Comparison of ENCODE assay signal across 1 cellular context in genomic region chr17:61416540-61417363, GRCh38.
TF ChIP-seq lines count a peak whose summit lies in the region.

No MANE protein-coding gene starts in this region.

TF ChIP-seq in HepG2, 621 proteins besides CTCF, POLR2A, EP300 and RAD21 (continued from another document and continues in another):
- no peak; the same call in 1 of the 2 replicates for TF ChIP-seq ZSCAN21 (CRISPR knock-in tag; IDR thresholded peaks at IDR 0.05; ENCODE audit: borderline replicate concordance)
- TF ChIP-seq BATF2 (CRISPR knock-in tag; IDR thresholded peaks at IDR 0.05): no peak
- peak; percentile 69 for TF ChIP-seq ZNF350 (CRISPR knock-in tag; IDR thresholded peaks at IDR 0.05; ENCODE audit: borderline replicate concordance, low read depth)
- TF ChIP-seq CHCHD3 (CRISPR knock-in tag; IDR thresholded peaks at IDR 0.05): no peak
- no peak for TF ChIP-seq SIN3B (IDR thresholded peaks at IDR 0.05; ENCODE audit: low read length)
- no peak for TF ChIP-seq SRY (CRISPR knock-in tag; IDR thresholded peaks at IDR 0.05)
- TF ChIP-seq BRF2 (CRISPR knock-in tag; IDR thresholded peaks at IDR 0.05): no peak
- TF ChIP-seq ZNF678 (CRISPR knock-in tag; IDR thresholded peaks at IDR 0.05): no peak
- peak; percentile 90 for TF ChIP-seq SMC3 (IDR thresholded peaks at IDR 0.05; ENCODE audit: low read length)
- no peak; the same call in 1 of the 2 replicates for TF ChIP-seq ZSCAN31 (CRISPR knock-in tag; IDR thresholded peaks at IDR 0.05; ENCODE audit: low read depth)
- TF ChIP-seq GABPB1 (CRISPR knock-in tag; IDR thresholded peaks at IDR 0.05): peak; percentile 65
- TF ChIP-seq ZNF34 (CRISPR knock-in tag; IDR thresholded peaks at IDR 0.05; ENCODE audit: borderline replicate concordance): no peak
- TF ChIP-seq ZKSCAN1 (IDR thresholded peaks at IDR 0.05; ENCODE audit: low read length): no peak
- no peak for TF ChIP-seq SNAPC2 (CRISPR knock-in tag; IDR thresholded peaks at IDR 0.05)
- no peak; the same call in 1 of the 2 replicates for TF ChIP-seq ZNF691 (CRISPR knock-in tag; IDR thresholded peaks at IDR 0.05; ENCODE audit: borderline replicate concordance, low read depth)
- peak; percentile 23; the same call in 1 of the 2 replicates for TF ChIP-seq MIXL1 (CRISPR knock-in tag; IDR thresholded peaks at IDR 0.05)
- no peak for TF ChIP-seq NR3C1 (CRISPR knock-in tag; IDR thresholded peaks at IDR 0.05)
- TF ChIP-seq ZNF670 (CRISPR knock-in tag; IDR thresholded peaks at IDR 0.05; ENCODE audit: borderline replicate concordance): no peak
- no peak for TF ChIP-seq NFE2L1 (CRISPR knock-in tag; IDR thresholded peaks at IDR 0.05; ENCODE audit: borderline replicate concordance)
- TF ChIP-seq ZFP91 (CRISPR knock-in tag; IDR thresholded peaks at IDR 0.05; ENCODE audit: borderline replicate concordance): peak; percentile 67
- no peak for TF ChIP-seq TMF1 (CRISPR knock-in tag; IDR thresholded peaks at IDR 0.05; ENCODE audit: low read depth)
- TF ChIP-seq NCOA1 (CRISPR knock-in tag; IDR thresholded peaks at IDR 0.05): no peak
- no peak for TF ChIP-seq JUNB (CRISPR knock-in tag; IDR thresholded peaks at IDR 0.05; ENCODE audit: borderline replicate concordance)
- TF ChIP-seq CENPT (CRISPR knock-in tag; IDR thresholded peaks at IDR 0.05; ENCODE audit: low read depth): no peak
- TF ChIP-seq TERF1 (CRISPR knock-in tag; IDR thresholded peaks at IDR 0.05): no peak
- no peak for TF ChIP-seq JUND (CRISPR knock-in tag; IDR thresholded peaks at IDR 0.05)
- no peak for TF ChIP-seq SNAPC4 (CRISPR knock-in tag; IDR thresholded peaks at IDR 0.05)
- peak; percentile 28; the same call in 1 of the 2 replicates for TF ChIP-seq ZNF567 (CRISPR knock-in tag; IDR thresholded peaks at IDR 0.05; ENCODE audit: borderline replicate concordance)
- TF ChIP-seq SMAD9 (CRISPR knock-in tag; IDR thresholded peaks at IDR 0.05): no peak
- peak; percentile 46; the same call in 1 of the 2 replicates for TF ChIP-seq ZNF724P (CRISPR knock-in tag; IDR thresholded peaks at IDR 0.05; ENCODE audit: borderline replicate concordance)
- no peak for TF ChIP-seq ISX (CRISPR knock-in tag; conservative IDR thresholded peaks at IDR 0.05)
- TF ChIP-seq ADNP (CRISPR knock-in tag; IDR thresholded peaks at IDR 0.05): peak; percentile 57; the same call in 1 of the 2 replicates
- no peak for TF ChIP-seq ZXDC (CRISPR knock-in tag; IDR thresholded peaks at IDR 0.05)
- TF ChIP-seq ZNF883 (CRISPR knock-in tag; IDR thresholded peaks at IDR 0.05; ENCODE audit: not compliant biosample characterization): no peak
- TF ChIP-seq ZNF432 (CRISPR knock-in tag; IDR thresholded peaks at IDR 0.05; ENCODE audit: borderline replicate concordance): no peak
- 0 out of 2 replicates have a peak, but pooled peaks have one; percentile 23 for TF ChIP-seq YEATS2 (CRISPR knock-in tag; IDR thresholded peaks at IDR 0.05; ENCODE audit: borderline replicate concordance)
- no peak for TF ChIP-seq POLR2G (IDR thresholded peaks at IDR 0.05; ENCODE audit: low read depth, low read length)
- 0 out of 2 replicates have a peak, but pooled peaks have one; percentile 34 for TF ChIP-seq ZNF792 (CRISPR knock-in tag; IDR thresholded peaks at IDR 0.05)
- TF ChIP-seq U2AF2 (IDR thresholded peaks at IDR 0.05; ENCODE audit: low read depth, low read length): no peak
- TF ChIP-seq ARID5B (CRISPR knock-in tag; IDR thresholded peaks at IDR 0.05): peak; percentile 64; the same call in 1 of the 2 replicates
- TF ChIP-seq ZNF124 (CRISPR knock-in tag; IDR thresholded peaks at IDR 0.05): 0 out of 2 replicates have a peak, but pooled peaks have one; percentile 30
- TF ChIP-seq ZNF616 (CRISPR knock-in tag; IDR thresholded peaks at IDR 0.05; ENCODE audit: low read depth): 0 out of 2 replicates have a peak, but pooled peaks have one; percentile 9
- TF ChIP-seq DZIP1 (CRISPR knock-in tag; IDR thresholded peaks at IDR 0.05): no peak
- TF ChIP-seq ZSCAN25 (CRISPR knock-in tag; IDR thresholded peaks at IDR 0.05): no peak
